ENCODE assay signal across 8 cellular contexts in the genomic region with DNA sequence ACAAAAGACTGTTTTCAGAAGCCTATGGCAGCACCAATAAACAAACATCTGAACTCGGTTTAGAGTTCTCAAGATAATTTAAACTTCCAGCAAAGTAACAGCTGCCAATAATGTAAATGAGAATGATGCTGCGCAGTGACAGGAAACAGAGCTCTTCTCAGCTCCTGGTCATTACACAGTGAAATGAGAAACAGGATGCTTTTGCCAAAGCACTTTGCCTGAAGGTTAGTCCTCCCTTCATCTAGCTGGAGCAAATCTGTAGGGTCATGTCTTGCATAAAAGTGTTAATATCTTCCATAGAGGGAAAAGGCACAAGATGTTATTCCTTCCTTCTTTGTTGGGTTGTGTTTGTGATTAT.
DNase-seq lines count a peak whose midpoint lies in the region; ATAC-seq and TF ChIP-seq lines count a peak whose summit lies in the region.

No MANE protein-coding gene starts in this region.

- intact Hi-C loops in heart right ventricle (cut with DNase I) (loop anchor here (2.0 to 10.0 kb wide), 9 partner anchors 85 to 497 kb away; partner anchors contain the start of gene DST (in 1 of the 10)), Right ventricle myocardium inferior (cut with DNase I) (loop anchor here (5.0 kb wide), 1 partner anchor 495 kb away; no protein-coding TSS in a partner anchor), uterus (cut with DNase I; ENCODE audit: low total_unique reads) (loop anchor here (10.0 kb wide), 1 partner anchor 217 kb away; no protein-coding TSS in a partner anchor), left lung (cut with DNase I) (loop anchor here in 1 of 2 donors (10.0 kb wide), 1 partner anchor 147 kb away; no protein-coding TSS in a partner anchor)

- WGBS in heart right ventricle, 2 donors, result 16 to 23% methylated on average over 2 of the region's 2 CpGs

- TF ChIP-seq POLR2A in uterus (IDR thresholded peaks at IDR 0.05), result no peak

- H3K27ac ChIP-seq in heart right ventricle (peak overlapping the region in 9 of 10 donors; percentile 41 to 81 (median 66)), uterus (peak overlapping the region; percentile 40 to 55), left lung (peak overlapping the region in 1 of 2 donors; percentile 53)

- H3K9me3 ChIP-seq in heart right ventricle (no peaks in the 10 kb centered on the region), uterus (no peaks in the 10 kb centered on the region), left lung (no peaks in the 10 kb centered on the region)

- TF ChIP-seq CTCF in heart right ventricle (IDR thresholded peaks at IDR 0.05) (no peak), fibroblast of villous mesenchyme (IDR thresholded peaks at IDR 0.05; ENCODE audit: insufficient read depth, low read depth, low read length) (no peak), uterus (IDR thresholded peaks at IDR 0.05) (no peak), left lung (IDR thresholded peaks at IDR 0.05) (no peak)

- H3K4me3 ChIP-seq in heart right ventricle (peak overlapping the region in 7 of 10 donors; percentile 42 to 60 (median 58)), fibroblast of villous mesenchyme (ENCODE audit: low read depth, low read length) (peak overlapping the region; percentile 56), uterus (peak overlapping the region in 1 of 2 donors; percentile 50), left lung (peak overlapping the region in 1 of 2 donors; percentile 30)

- DNase-seq in heart right ventricle (no peak), Right ventricle myocardium inferior (ENCODE audit: missing footprints) (no peak), fibroblast of villous mesenchyme (ENCODE audit: low read depth) (peak; percentile 39), uterus (no peak), NCI-H1436 treated with DMSO at 0.1 percent for 48 hours (lab: John Stamatoyannopoulos, UW) (no peak), left lung (no peak), medulla oblongata (ENCODE audit: extremely low spot score) (no peak)

- peaks cover 0 to 43% (median 27%) of the 10 kb centered on the region in 9 donors for H3K4me1 ChIP-seq in heart right ventricle
- no peaks in the 10 kb centered on the region for H3K4me1 ChIP-seq in uterus
- peaks cover 0 to 13% of the 10 kb centered on the region in 2 donors for H3K4me1 ChIP-seq in left lung

- ATAC-seq in heart right ventricle (peak in 5 of 8 donors; percentile 5 to 28 (median 12)), Right ventricle myocardium inferior (no peak), HG03460 (IDR thresholded peaks at IDR 0.05; ENCODE audit: unreplicated experiment) (peak; percentile 29), left lung (no peak)

- H3K27me3 ChIP-seq in heart right ventricle (no peaks in the 10 kb centered on the region), uterus (no peaks in the 10 kb centered on the region), left lung (peaks cover 0 to 12% of the 10 kb centered on the region in 2 donors)

- H3K36me3 ChIP-seq in heart right ventricle (no peaks in the 10 kb centered on the region), uterus (no peaks in the 10 kb centered on the region), left lung (no peaks in the 10 kb centered on the region)

Comparison
In these comparisons a context has a peak if more than half of its experiments do, and no peak if none do; other contexts are left out.
1. ATAC-seq: peak in heart right ventricle (5 of 8) and HG03460 (single experiment); none in Right ventricle myocardium inferior (single experiment) and left lung (single experiment).